Comparison of ENCODE assay signal across 8 cellular contexts in genomic region chr7:128427289-128427891, GRCh38. TPM values are rescaled to one million over a fixed set of nuclear protein-coding genes. Genes with fewer than 3 reads are reported as not detected.
DNase-seq lines count a peak whose midpoint lies in the region; ATAC-seq, FAIRE-seq and TF ChIP-seq lines count a peak whose summit lies in the region.

No MANE protein-coding gene starts in this region.

- no peaks in the 10 kb centered on the region for H3K9me3 Mint-ChIP-seq in activated B cell treated with CpG ODN at 0.5 μM for 24 hours

- peak; percentile 88 for DNase-seq in COLO829 (ENCODE audit: low spot score)
- no peak for DNase-seq in GM18507 (ENCODE audit: extremely low spot score, insufficient read length, low read depth)
- peak; percentile 29 for DNase-seq in NCI-H2107 (lab: John Stamatoyannopoulos, UW)
- no peak for DNase-seq in activated B cell treated with CpG ODN at 0.5 μM for 24 hours
- DNase-seq in left cardiac atrium, result no peak
- no peak for DNase-seq in sciatic nerve (ENCODE audit: low spot score)
- no peak for DNase-seq in KG1 (lab: John Stamatoyannopoulos, UW)

- no peaks in the 10 kb centered on the region for H3K4me1 Mint-ChIP-seq in activated B cell treated with CpG ODN at 0.5 μM for 24 hours

- no peaks in the 10 kb centered on the region for H3K36me3 Mint-ChIP-seq in activated B cell treated with CpG ODN at 0.5 μM for 24 hours (ENCODE audit: low read depth)

- CTCF ChIA-PET in activated B cell treated with CpG ODN at 0.5 μM for 24 hours (lab: Charles Lee), result interaction anchor here (0.7 to 14.5 kb wide), 19 partner anchors 10 to 313 kb away, joined by 3 to 442 read pairs (median 7); partner anchors contain the start of genes HILPDA, IMPDH1 and RBM28

- peak; percentile 78 for ATAC-seq in activated B cell treated with CpG ODN at 0.5 μM for 24 hours (ENCODE audit: low read depth)
- ATAC-seq in left cardiac atrium, result peak; percentile 66 to 68
- ATAC-seq in sciatic nerve, result peak; percentile 49
- ATAC-seq in GM18909 (IDR thresholded peaks at IDR 0.05; ENCODE audit: poor library complexity, unreplicated experiment), result no peak

- H3K27ac Mint-ChIP-seq in activated B cell treated with CpG ODN at 0.5 μM for 24 hours, result no peak overlapping the region

- POLR2A ChIA-PET in activated B cell treated with CpG ODN at 0.5 μM for 24 hours (lab: Charles Lee), result interaction anchor here (0.6 to 2.6 kb wide), 6 partner anchors 9 to 34 kb away, joined by 3 to 21 read pairs (median 5); partner anchors contain the start of gene HILPDA

- TF ChIP-seq CTCF in activated B cell treated with CpG ODN at 0.5 μM for 24 hours (IDR thresholded peaks at IDR 0.05), result peak; percentile 70

- peak; percentile 39 for FAIRE-seq in GM18507 (lab: Jason Lieb, UNC)

- H3K27me3 Mint-ChIP-seq in activated B cell treated with CpG ODN at 0.5 μM for 24 hours, result peaks cover 5% of the 10 kb centered on the region

- intact Hi-C loops in activated B cell treated with CpG ODN at 0.5 μM for 24 hours (cut with micrococcal nuclease) (loop anchor here (1.0 kb wide), 4 partner anchors 18 to 456 kb away; partner anchors contain the start of genes HILPDA and IMPDH1), left cardiac atrium (cut with DNase I) (loop anchor here (1.0 to 2.0 kb wide), 2 partner anchors 31 to 32 kb away; no protein-coding TSS in a partner anchor), sciatic nerve (cut with DNase I) (loop anchor here (1.0 kb wide), 1 partner anchor 34 kb away; no protein-coding TSS in a partner anchor)

- H3K4me3 Mint-ChIP-seq in activated B cell treated with CpG ODN at 0.5 μM for 24 hours, result no peak overlapping the region

RNA-seq across cellular contexts. Expression of gene IMPDH1, which starts 17.6 kb away (rescaled TPM):
- total RNA-seq in activated B cell treated with CpG ODN at 0.5 μM for 24 hours (42.3 and 45.8 TPM in 2 replicates), left cardiac atrium (10 to 100 TPM; 31.2 to 34.1 TPM), sciatic nerve (49.3 TPM)

RNA-seq across cellular contexts. Expression of gene HILPDA, which starts 28.3 kb away (rescaled TPM):
- 14.5 and 17.0 TPM in 2 replicates for total RNA-seq in activated B cell treated with CpG ODN at 0.5 μM for 24 hours
- total RNA-seq in left cardiac atrium, result 10 to 100 TPM in 1 of 2 donors, 1 to 10 TPM in 1; 9.7 to 15.2 TPM
- 49.4 TPM for total RNA-seq in sciatic nerve

RNA-seq across cellular contexts. Expression of gene METTL2B, which starts 49.2 kb away (rescaled TPM):
- 32.7 and 35.7 TPM in 2 replicates for total RNA-seq in activated B cell treated with CpG ODN at 0.5 μM for 24 hours
- total RNA-seq in left cardiac atrium, result 10 to 100 TPM; 17.2 to 19.3 TPM
- total RNA-seq in sciatic nerve, result 23.3 TPM

Comparison
In these comparisons a context has a peak if more than half of its experiments do, and no peak if none do; other contexts are left out.
1. DNase-seq: peak in COLO829 (single experiment) and NCI-H2107 (single experiment); none in GM18507 (single experiment), activated B cell treated with CpG ODN at 0.5 μM for 24 hours (single experiment), left cardiac atrium (single experiment), sciatic nerve (single experiment) and KG1 (single experiment).